Comparison of ENCODE assay signal across 29 cellular contexts in the genomic region with DNA sequence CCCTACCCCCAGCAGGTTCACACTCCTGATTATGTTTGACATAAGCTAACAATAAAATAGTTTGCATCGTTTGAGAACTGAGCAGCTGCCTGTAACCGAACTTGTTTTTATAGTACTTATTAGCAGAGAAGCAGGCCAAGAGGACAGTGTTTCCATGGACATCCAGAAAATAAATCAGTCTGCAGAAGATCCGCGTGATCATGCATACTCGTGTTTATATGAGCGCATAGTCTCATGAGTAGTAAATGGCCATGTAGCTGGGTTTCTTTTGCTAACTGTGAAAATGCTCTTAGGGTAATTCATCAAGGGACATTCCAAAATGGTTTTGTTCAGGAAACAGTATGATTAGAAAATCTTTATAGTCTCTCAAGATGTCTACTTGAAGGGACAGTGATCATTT.
"Had no signal": no experiment of that assay in that cellular context is flagged by ENCODE, and none has a peak within 500 bp of the region (broad histone marks: within the 10 kb centered on the region; RNA-seq: fewer than 3 reads in every experiment).

No MANE protein-coding gene starts in this region.

- H3K36me3 ChIP-seq: brain microvascular endothelial cell, SJCRH30, WERI-Rb-1 had no signal

- H3K9me3 Mint-ChIP-seq: activated CD4-positive, alpha-beta T cell treated with anti-CD3 and anti-CD28 coated beads, Interleukin-2, amount 10 ng/mL, durations not matched to agents 24 days and 14 days; activated naive CD4-positive, alpha-beta T cell treated with anti-CD3 and anti-CD28 coated beads, Interleukin-2, amount 10 ng/mL, durations not matched to agents 7 days and 5 days; activated T-cell treated with anti-CD3 and anti-CD28 coated beads, Interleukin-2, amount 50 U/mL, for 4 hours; activated T-helper 1 cell treated with anti-CD3 and anti-CD28 coated beads, Interleukin-12 subunit alpha, Interleukin-12 subunit beta, Interleukin-2, Interleukin-4 antibody, amounts not matched to agents 30 ng/mL and 10 ng/mL and 1 ng/mL, durations not matched to agents 14 hours and 24 hours and 36 hours had no signal

- H3K4me3 Mint-ChIP-seq: activated CD4-positive, alpha-beta T cell treated with anti-CD3 and anti-CD28 coated beads, Interleukin-2, amount 10 ng/mL, durations not matched to agents 24 days and 14 days; activated CD8-positive, alpha-beta T cell treated with anti-CD3 and anti-CD28 coated beads, Interleukin-2, amount 10 ng/mL, durations not matched to agents 7 days and 5 days; activated naive CD4-positive, alpha-beta T cell treated with anti-CD3 and anti-CD28 coated beads, Interleukin-2, amount 10 ng/mL, durations not matched to agents 7 days and 5 days; activated naive CD8-positive, alpha-beta T cell; activated T-cell treated with anti-CD3 and anti-CD28 coated beads, Interleukin-2, amount 50 U/mL, for 4 hours; activated T-helper 1 cell treated with anti-CD3 and anti-CD28 coated beads, Interleukin-12 subunit alpha, Interleukin-12 subunit beta, Interleukin-2, Interleukin-4 antibody, amounts not matched to agents 30 ng/mL and 10 ng/mL and 1 ng/mL, durations not matched to agents 14 hours and 24 hours and 36 hours had no signal

- H3K4me1 Mint-ChIP-seq: activated CD4-positive, alpha-beta T cell treated with anti-CD3 and anti-CD28 coated beads, Interleukin-2, amount 10 ng/mL, durations not matched to agents 24 days and 14 days; activated naive CD4-positive, alpha-beta T cell treated with anti-CD3 and anti-CD28 coated beads, Interleukin-2, amount 10 ng/mL, durations not matched to agents 7 days and 5 days had no signal

- H3K27me3 ChIP-seq: brain microvascular endothelial cell, SJCRH30 had no signal

- ATAC-seq: activated CD8-positive, alpha-beta T cell treated with anti-CD3 and anti-CD28 coated beads, Interleukin-2, amount 10 ng/mL, durations not matched to agents 7 days and 5 days; activated T-cell treated with anti-CD3 and anti-CD28 coated beads, Interleukin-2, amount 50 U/mL, for 4 hours; Panc1 had no signal

- H3K4me3 ChIP-seq: SJCRH30, SK-N-MC had no signal

- DNase-seq: activated CD4-positive, alpha-beta T cell treated with anti-CD3 and anti-CD28 coated beads, Interleukin-2, amount 10 ng/mL, durations not matched to agents 24 days and 14 days; activated CD4-positive, alpha-beta T cell treated with anti-CD3 and anti-CD28 coated beads, Interleukin-2, amount 50 U/mL, for 4 hours; activated CD8-positive, alpha-beta memory T cell treated with anti-CD3 and anti-CD28 coated beads, Interleukin-2, amount 50 U/mL, for 4 hours; activated CD8-positive, alpha-beta T cell treated with anti-CD3 and anti-CD28 coated beads, Interleukin-2, amount 10 ng/mL, durations not matched to agents 7 days and 5 days; activated gamma-delta T cell treated with Interleukin-2 at 50 U/mL for 16 hours; activated naive CD4-positive, alpha-beta T cell treated with anti-CD3 and anti-CD28 coated beads, Interleukin-2, amount 10 ng/mL, durations not matched to agents 7 days and 5 days; activated T-cell treated with anti-CD3 and anti-CD28 coated beads for 4 hours; activated T-cell treated with anti-CD3 and anti-CD28 coated beads, Interleukin-2, amount 50 U/mL, for 4 hours; amniotic stem cell; aorta; brain microvascular endothelial cell; central memory CD4-positive, alpha-beta T cell; Karpas-422; KBM-7; NCI-H1105; NCI-H1417 treated with DMSO at 0.1 percent for 48 hours; NCI-H187 treated with DMSO at 0.1 percent for 48 hours; NCI-H2081; NCI-H226; NCI-H446 treated with DMSO at 0.1 percent for 48 hours; NCI-H69; SHP77; SJCRH30; T1000; WERI-Rb-1 had no signal

- H3K27ac ChIP-seq: brain microvascular endothelial cell, SJCRH30, SK-N-MC, WERI-Rb-1 had no signal

- H3K27me3 Mint-ChIP-seq: activated naive CD4-positive, alpha-beta T cell treated with anti-CD3 and anti-CD28 coated beads, Interleukin-2, amount 10 ng/mL, durations not matched to agents 7 days and 5 days had no signal

- H3K9me3 ChIP-seq: SJCRH30 had no signal

- H3K36me3 Mint-ChIP-seq: activated naive CD4-positive, alpha-beta T cell treated with anti-CD3 and anti-CD28 coated beads, Interleukin-2, amount 10 ng/mL, durations not matched to agents 7 days and 5 days; activated naive CD8-positive, alpha-beta T cell had no signal

- H3K4me1 ChIP-seq: SJCRH30 had no signal

- H3K27ac Mint-ChIP-seq: activated CD4-positive, alpha-beta T cell treated with anti-CD3 and anti-CD28 coated beads, Interleukin-2, amount 10 ng/mL, durations not matched to agents 24 days and 14 days; activated CD8-positive, alpha-beta T cell treated with anti-CD3 and anti-CD28 coated beads, Interleukin-2, amount 10 ng/mL, durations not matched to agents 7 days and 5 days; activated naive CD4-positive, alpha-beta T cell treated with anti-CD3 and anti-CD28 coated beads, Interleukin-2, amount 10 ng/mL, durations not matched to agents 7 days and 5 days; activated naive CD8-positive, alpha-beta T cell; activated T-helper 1 cell treated with anti-CD3 and anti-CD28 coated beads, Interleukin-12 subunit alpha, Interleukin-12 subunit beta, Interleukin-2, Interleukin-4 antibody, amounts not matched to agents 30 ng/mL and 10 ng/mL and 1 ng/mL, durations not matched to agents 14 hours and 24 hours and 36 hours had no signal
